8 cellular contexts compared by ENCODE assay signal in genomic region chr12:103957865-103958388, GRCh38. TPM values are rescaled to one million over a fixed set of nuclear protein-coding genes. Genes with fewer than 3 reads are reported as not detected.
DNase-seq lines count a peak whose midpoint lies in the region; ATAC-seq, FAIRE-seq and TF ChIP-seq lines count a peak whose summit lies in the region.

No MANE protein-coding gene starts in this region.

- peaks cover 0 to 3% of the 10 kb centered on the region in 2 donors for H3K27me3 Mint-ChIP-seq in CD8-positive, alpha-beta memory T cell

- H3K23me2 ChIP-seq in H1 (ENCODE audit: low read depth, low read length), result peaks cover 7% of the 10 kb centered on the region

- H3K4me1 Mint-ChIP-seq in CD8-positive, alpha-beta memory T cell, result peaks cover 31 to 45% (median 35%) of the 10 kb centered on the region in 3 donors

- H2BK120ac ChIP-seq in H1 (replicated peaks; ENCODE audit: low read depth, low read length) (no peak overlapping the region), trophoblast cell (ENCODE audit: insufficient read depth, low read length, poor library complexity) (no peak overlapping the region)

- POLR2A ChIA-PET in CD8-positive, alpha-beta memory T cell (lab: Charles Lee), result interaction anchor here (0.6 kb wide), 1 partner anchor 7 kb away, joined by 4 read pairs; no protein-coding TSS in a partner anchor
- POLR2A ChIA-PET in OCI-LY7 (lab: Charles Lee) (interaction anchor here (0.7 to 2.2 kb wide), 2 partner anchors 28 to 40 kb away, joined by 3 to 15 read pairs; partner anchors contain the start of gene HSP90B1), H1 (lab: Charles Lee; ENCODE audit: partially characterized antibody) (interaction anchor here (1.1 to 6.2 kb wide), 4 partner anchors 7 to 180 kb away, joined by 3 to 141 read pairs (median 6); partner anchors contain the start of genes NFYB and TDG)

- peak overlapping the region; percentile 93 to 99 (median 99) for H3K27ac Mint-ChIP-seq in CD8-positive, alpha-beta memory T cell

- H2BK12ac ChIP-seq in H1 (ENCODE audit: low read depth, low read length), result no peak overlapping the region
- H2BK12ac ChIP-seq in trophoblast cell (ENCODE audit: low read length), result no peak overlapping the region

- no peak overlapping the region for H3K4me3 ChIP-seq in CD8-positive, alpha-beta memory T cell (ENCODE audit: low read length)
- H3K4me3 ChIP-seq in OCI-LY7 (ENCODE audit: low read depth, low read length, poor library complexity, severe bottlenecking) (peak overlapping the region; percentile 86), H1 (ENCODE audit: extremely low read depth in 1 of 4, insufficient read depth in 2 of 4, low read depth in 3 of 4, low read length in 4 of 4) (peak overlapping the region; percentile 57 to 97 (median 92); a peak in 5 of 8 replicates), trophoblast cell (ENCODE audit: low read depth, low read length) (no peak overlapping the region)

- H4K20me1 ChIP-seq in OCI-LY7 (ENCODE audit: insufficient read depth, low read length) (no peaks in the 10 kb centered on the region), H1 (replicated peaks in 1 of 2; ENCODE audit: control insufficient read depth in 1 of 2, insufficient read depth in 2 of 2, low read length in 2 of 2) (peaks cover 0 to 6% of the 10 kb centered on the region in 2 experiments)

- no peaks in the 10 kb centered on the region for H3K9me2 ChIP-seq in OCI-LY7 (ENCODE audit: insufficient read depth, low read length)

- H2BK20ac ChIP-seq in H1 (ENCODE audit: low read length), result no peak overlapping the region

- H3K36me3 ChIP-seq in CD8-positive, alpha-beta memory T cell (ENCODE audit: insufficient read depth, low read length), result peaks cover 8% of the 10 kb centered on the region
- H3K36me3 ChIP-seq in OCI-LY7 (ENCODE audit: insufficient read depth, low read length) (peaks cover 19% of the 10 kb centered on the region), H1 (ENCODE audit: control insufficient read depth in 2 of 4, insufficient read depth in 4 of 4, low read length in 3 of 4) (peaks cover 0 to 18% (median 11%) of the 10 kb centered on the region in 4 experiments; a peak in 6 of 8 replicates), trophoblast cell (ENCODE audit: control insufficient read depth in 1 of 2, insufficient read depth in 2 of 2, low read length in 2 of 2) (peaks cover 0 to 2% of the 10 kb centered on the region in 2 experiments)

- H2BK15ac ChIP-seq in H1 (ENCODE audit: low read length), result no peak overlapping the region

- H3K14ac ChIP-seq in H1 (ENCODE audit: insufficient read length) (no peak overlapping the region), trophoblast cell (ENCODE audit: low read length) (no peak overlapping the region)

- no peak for TF ChIP-seq CTCF in OCI-LY7 (conservative IDR thresholded peaks at IDR 0.05; ENCODE audit: low read length)
- TF ChIP-seq CTCF in H1 (IDR thresholded peaks at IDR 0.05; ENCODE audit: control extremely low read depth in 1 of 3, insufficient read depth in 1 of 3, low read depth in 1 of 3, low read length in 3 of 3), result no peak

- peak overlapping the region; percentile 87; the same call in 1 of the 2 replicates for H2AFZ ChIP-seq in OCI-LY7 (ENCODE audit: low read length)
- H2AFZ ChIP-seq in H1 (ENCODE audit: low read length), result no peak overlapping the region
- H2AFZ ChIP-seq in trophoblast cell (ENCODE audit: insufficient read depth, low read length, poor library complexity), result no peak overlapping the region

- peak overlapping the region; percentile 71 for H3K27ac ChIP-seq in CD8-positive, alpha-beta memory T cell (ENCODE audit: low read depth, low read length)
- peak overlapping the region; percentile 76 for H3K27ac ChIP-seq in OCI-LY7 (ENCODE audit: low read depth, low read length, poor library complexity, severe bottlenecking)
- no peak overlapping the region for H3K27ac ChIP-seq in H1 (ENCODE audit: low read depth, low read length)
- H3K27ac ChIP-seq in trophoblast cell (ENCODE audit: low read depth, low read length), result peak overlapping the region; percentile 92

- no TSS peak for BruUV-seq in OCI-LY7 (replicated peaks; lab: Mats Ljungman, UMichigan)

- no peak for TF ChIP-seq EP300 in H1 (IDR thresholded peaks at IDR 0.05; ENCODE audit: borderline replicate concordance in 1 of 2, low read depth in 2 of 2, low read length in 2 of 2)

- H3K23ac ChIP-seq in H1 (ENCODE audit: insufficient read length) (no peak overlapping the region), trophoblast cell (ENCODE audit: low read length) (no peak overlapping the region)

- peak overlapping the region; percentile 96 to 100 (median 99) for H3K4me3 Mint-ChIP-seq in CD8-positive, alpha-beta memory T cell

- TF ChIP-seq RAD21 in H1 (IDR thresholded peaks at IDR 0.05 in 1 of 2, conservative IDR thresholded peaks at IDR 0.05 in 1 of 2; ENCODE audit: low read depth in 2 of 2, low read length in 2 of 2), result no peak

- no peak overlapping the region for H4K12ac ChIP-seq in trophoblast cell (ENCODE audit: low read depth, low read length)

- peaks cover 0 to 30% (median 2%) of the 10 kb centered on the region in 3 donors for H3K36me3 Mint-ChIP-seq in CD8-positive, alpha-beta memory T cell

- H4K91ac ChIP-seq in H1 (replicated peaks; ENCODE audit: insufficient read length, low read length) (no peak overlapping the region), trophoblast cell (ENCODE audit: low read depth, low read length) (no peak overlapping the region)

- no peaks in the 10 kb centered on the region for H3K27me3 ChIP-seq in CD8-positive, alpha-beta memory T cell (ENCODE audit: insufficient read depth, low read length, poor library complexity, severe bottlenecking)
- no peaks in the 10 kb centered on the region for H3K27me3 ChIP-seq in H1 (replicated peaks in 1 of 4; ENCODE audit: control insufficient read depth in 3 of 4, extremely low read depth in 1 of 4, insufficient read depth in 3 of 4, low read length in 3 of 4)
- H3K27me3 ChIP-seq in trophoblast cell (ENCODE audit: insufficient read depth, low read length), result no peaks in the 10 kb centered on the region

- H3K9me3 Mint-ChIP-seq in CD8-positive, alpha-beta memory T cell, result no peaks in the 10 kb centered on the region

- H3K79me2 ChIP-seq in OCI-LY7 (ENCODE audit: insufficient read depth, low read depth, low read length), result peaks cover 35% of the 10 kb centered on the region
- peaks cover 9 to 37% of the 10 kb centered on the region in 2 experiments for H3K79me2 ChIP-seq in H1 (ENCODE audit: control insufficient read depth in 1 of 2, insufficient read depth in 2 of 2, low read length in 2 of 2)
- H3K79me2 ChIP-seq in trophoblast cell (ENCODE audit: control insufficient read depth, insufficient read depth, low read length, poor library complexity), result peaks cover 4% of the 10 kb centered on the region

- H3K4me1 ChIP-seq in CD8-positive, alpha-beta memory T cell (ENCODE audit: insufficient read depth, low read length), result peaks cover 14% of the 10 kb centered on the region
- peaks cover 12% of the 10 kb centered on the region for H3K4me1 ChIP-seq in OCI-LY7 (ENCODE audit: insufficient read depth, low read length, poor library complexity, severe bottlenecking)
- peaks cover 0 to 7% (median 2%) of the 10 kb centered on the region in 4 experiments; a peak in 3 of 7 replicates for H3K4me1 ChIP-seq in H1 (replicated peaks in 1 of 4; ENCODE audit: control insufficient read depth in 3 of 4, insufficient read depth in 4 of 4, low read length in 3 of 4)
- H3K4me1 ChIP-seq in trophoblast cell (ENCODE audit: control insufficient read depth in 1 of 2, insufficient read depth in 2 of 2, low read length in 2 of 2), result peaks cover 3 to 4% of the 10 kb centered on the region in 2 experiments

- H3K9ac ChIP-seq in H1 (replicated peaks in 1 of 4; ENCODE audit: extremely low read depth in 1 of 4, low read depth in 3 of 4, low read length in 3 of 4), result no peak overlapping the region
- H3K9ac ChIP-seq in trophoblast cell (ENCODE audit: low read length), result no peak overlapping the region

- H3K79me1 ChIP-seq in H1 (ENCODE audit: low read depth, low read length) (0 out of 2 replicates have a peak, but pooled peaks cover 2% of the 10 kb centered on the region), trophoblast cell (ENCODE audit: low read length) (peaks cover 7% of the 10 kb centered on the region)

- H3K18ac ChIP-seq in H1 (ENCODE audit: extremely low read depth, low read length) (no peak overlapping the region), trophoblast cell (ENCODE audit: low read length) (no peak overlapping the region)

- H3K4ac ChIP-seq in H1 (replicated peaks; ENCODE audit: insufficient read length, low read depth, low read length) (no peak overlapping the region), trophoblast cell (ENCODE audit: low read depth, low read length) (no peak overlapping the region)

- 92% methylated on average over 7 of the region's 7 CpGs; no CpG with 5 or more reads in 1 of the 2 experiments for WGBS in H1 (ENCODE audit: extremely low coverage in 1 of 2, insufficient coverage in 1 of 2, insufficient read length in 1 of 2, insufficient replicate concordance in 2 of 2, low coverage in 1 of 2, low lambda C conversion rate in 2 of 2, missing lambda C conversion rate in 1 of 2), 2 experiments
- no CpG with 5 or more reads among the region's 7 CpGs for WGBS in trophoblast cell (ENCODE audit: extremely low coverage, insufficient coverage, insufficient read length)

- no peak overlapping the region for H2AK5ac ChIP-seq in H1 (ENCODE audit: low read depth, low read length)
- H2AK5ac ChIP-seq in trophoblast cell (ENCODE audit: low read length), result no peak overlapping the region

- no peak overlapping the region for H3K56ac ChIP-seq in H1 (replicated peaks; ENCODE audit: insufficient read length, low read depth, low read length)

- ATAC-seq in activated CD4-positive, CD25-positive, alpha-beta regulatory T cell treated with anti-CD3 and anti-CD28 coated beads, Interleukin-2, amount 50 U/mL, for 24 hours, result no peak

- no peak for DNase-seq in CD8-positive, alpha-beta memory T cell
- DNase-seq in OCI-LY7 (ENCODE audit: low spot score) (no peak), H1 (ENCODE audit: low read depth in 1 of 2, low spot score in 2 of 2) (no peak), trophoblast cell (no peak), CD1c-positive myeloid dendritic cell (ENCODE audit: extremely low spot score) (no peak), SHP77 treated with DMSO at 0.1 percent for 48 hours (lab: John Stamatoyannopoulos, UW) (no peak), D341Med (ENCODE audit: low spot score) (no peak)

- intact Hi-C loops in OCI-LY7 (cut with micrococcal nuclease; ENCODE audit: unreplicated experiment), result loop anchor here (1.0 to 5.0 kb wide), 4 partner anchors 7 to 179 kb away; partner anchors contain the start of genes NFYB and TDG

- CTCF ChIA-PET in CD8-positive, alpha-beta memory T cell (lab: Charles Lee), result interaction anchor here (1.2 to 2.4 kb wide), 2 partner anchors 8 kb away, joined by 3 to 23 read pairs; partner anchors contain the start of gene TDG
- CTCF ChIA-PET in OCI-LY7 (lab: Charles Lee; ENCODE audit: unreplicated experiment), result no interaction called here
- CTCF ChIA-PET in H1 (lab: Charles Lee; ENCODE audit: partially characterized antibody), result interaction anchor here (0.6 to 2.1 kb wide), 2 partner anchors 22 to 28 kb away, joined by 4 read pairs; partner anchors contain the start of gene HSP90B1

- no peak for TF ChIP-seq POLR2A in H1 (IDR thresholded peaks at IDR 0.05; ENCODE audit: control extremely low read depth in 1 of 2, low read depth in 2 of 2, low read length in 2 of 2)

- no peak for FAIRE-seq in H1 (lab: Jason Lieb, UNC)

- no peak overlapping the region for H4K8ac ChIP-seq in H1 (ENCODE audit: extremely low read depth, insufficient read depth, low read length)
- H4K8ac ChIP-seq in trophoblast cell (ENCODE audit: low read depth, low read length), result peak overlapping the region; percentile 86

- no peaks in the 10 kb centered on the region for H3K9me3 ChIP-seq in CD8-positive, alpha-beta memory T cell (ENCODE audit: low read length)
- H3K9me3 ChIP-seq in OCI-LY7 (ENCODE audit: low read length) (no peaks in the 10 kb centered on the region), H1 (ENCODE audit: insufficient read depth in 2 of 2, low read depth in 1 of 2, low read length in 1 of 2) (no peaks in the 10 kb centered on the region), trophoblast cell (ENCODE audit: insufficient read depth, low read depth, low read length) (no peaks in the 10 kb centered on the region)

- peak overlapping the region; percentile 79 for H3K4me2 ChIP-seq in OCI-LY7 (ENCODE audit: low read length)
- peak overlapping the region in 1 of 2 experiments; percentile 97; a peak in 2 of 4 replicates for H3K4me2 ChIP-seq in H1 (ENCODE audit: insufficient read depth in 1 of 2, low read depth in 2 of 2, low read length in 2 of 2)
- peak overlapping the region; percentile 89 for H3K4me2 ChIP-seq in trophoblast cell (ENCODE audit: low read length)

- H2BK5ac ChIP-seq in H1 (ENCODE audit: low read depth, low read length), result no peak overlapping the region
- H2BK5ac ChIP-seq in trophoblast cell (ENCODE audit: low read depth, low read length, poor library complexity), result no peak overlapping the region

- no peak overlapping the region for H4K5ac ChIP-seq in H1 (ENCODE audit: insufficient read length, low read depth, low read length)

RNA-seq across cellular contexts. Expression of gene TDG, which starts 7.7 kb away (rescaled TPM):
- 10 to 100 TPM; 51.2 to 52.6 TPM for total RNA-seq in CD8-positive, alpha-beta memory T cell
- polyA plus RNA-seq in CD8-positive, alpha-beta memory T cell, result 24.1 TPM
- 39.4 and 43.3 TPM in 2 replicates for total RNA-seq in OCI-LY7 (2014; rRNA removed; shearing (Covaris generic))
- total RNA-seq in OCI-LY7 (2022), result 49.1 and 55.3 TPM in 2 replicates
- total RNA-seq in H1 (2021; fragmentation: NEBNext Ultra II Directional; extraction: Animal tissue kit (Norgen Biotek cat#: 25700)), result 47.8 and 49.0 TPM in 2 replicates
- 13.7 and 22.7 TPM in 2 replicates for polyA plus RNA-seq in H1 (2011; rRNA removed)
- polyA plus RNA-seq in H1 (2011; cell fraction: cytosol; rRNA removed), result 24.7 TPM
- polyA plus RNA-seq in H1 (2011; cell fraction: nucleus; rRNA removed), result 11.9 TPM
- polyA plus RNA-seq in H1 (2012, experiment 1 of 2), result 27.7 to 49.3 TPM (median 38.1 TPM) in 4 replicates
- 6.1 TPM for polyA plus RNA-seq in H1 (2012, experiment 2 of 2)
- 78.1 TPM for polyA plus RNA-seq in H1 (2013, experiment 1 of 2)
- 76.9 TPM for polyA plus RNA-seq in H1 (2013, experiment 2 of 2)
- polyA minus RNA-seq in H1 (2011; rRNA and poly(A)+ RNA removed), result 17.7 and 23.8 TPM in 2 replicates
- 28.5 TPM for polyA minus RNA-seq in H1 (2011; cell fraction: cytosol; rRNA and poly(A)+ RNA removed)
- 26.0 TPM for polyA minus RNA-seq in H1 (2011; cell fraction: nucleus; rRNA and poly(A)+ RNA removed)
- polyA plus RNA-seq in trophoblast cell (2013), result 61.8 and 64.6 TPM in 2 replicates

RNA-seq across cellular contexts. Expression of gene HSP90B1, which starts 27.7 kb away (rescaled TPM):
- 100 to 1,000 TPM; 461 to 488 TPM for total RNA-seq in CD8-positive, alpha-beta memory T cell
- 348 TPM for polyA plus RNA-seq in CD8-positive, alpha-beta memory T cell
- 235 and 303 TPM in 2 replicates for total RNA-seq in OCI-LY7 (2014; rRNA removed; shearing (Covaris generic))
- 254 and 304 TPM in 2 replicates for total RNA-seq in OCI-LY7 (2022)
- 837 and 847 TPM in 2 replicates for total RNA-seq in H1 (2021; fragmentation: NEBNext Ultra II Directional; extraction: Animal tissue kit (Norgen Biotek cat#: 25700))
- polyA plus RNA-seq in H1 (2011; rRNA removed), result 88.9 and 161 TPM in 2 replicates
- polyA plus RNA-seq in H1 (2011; cell fraction: cytosol; rRNA removed), result 357 TPM
- 201 TPM for polyA plus RNA-seq in H1 (2011; cell fraction: nucleus; rRNA removed)
- 402 to 670 TPM (median 455 TPM) in 4 replicates for polyA plus RNA-seq in H1 (2012, experiment 1 of 2)
- 45.2 TPM for polyA plus RNA-seq in H1 (2012, experiment 2 of 2)
- polyA plus RNA-seq in H1 (2013, experiment 1 of 2), result 1,179 TPM
- 1,181 TPM for polyA plus RNA-seq in H1 (2013, experiment 2 of 2)
- 125 and 185 TPM in 2 replicates for polyA minus RNA-seq in H1 (2011; rRNA and poly(A)+ RNA removed)
- polyA minus RNA-seq in H1 (2011; cell fraction: cytosol; rRNA and poly(A)+ RNA removed), result 129 TPM
- 144 TPM for polyA minus RNA-seq in H1 (2011; cell fraction: nucleus; rRNA and poly(A)+ RNA removed)
- 923 and 954 TPM in 2 replicates for polyA plus RNA-seq in trophoblast cell (2013)

Comparison
In these comparisons a context has a peak if more than half of its experiments do, and no peak if none do; other contexts are left out.
1. H3K4me3 ChIP-seq: peak in OCI-LY7 (single experiment) and H1 (4 of 4); none in CD8-positive, alpha-beta memory T cell (single experiment) and trophoblast cell (single experiment).